ENCODE assay signal across 8 cellular contexts in the genomic region with DNA sequence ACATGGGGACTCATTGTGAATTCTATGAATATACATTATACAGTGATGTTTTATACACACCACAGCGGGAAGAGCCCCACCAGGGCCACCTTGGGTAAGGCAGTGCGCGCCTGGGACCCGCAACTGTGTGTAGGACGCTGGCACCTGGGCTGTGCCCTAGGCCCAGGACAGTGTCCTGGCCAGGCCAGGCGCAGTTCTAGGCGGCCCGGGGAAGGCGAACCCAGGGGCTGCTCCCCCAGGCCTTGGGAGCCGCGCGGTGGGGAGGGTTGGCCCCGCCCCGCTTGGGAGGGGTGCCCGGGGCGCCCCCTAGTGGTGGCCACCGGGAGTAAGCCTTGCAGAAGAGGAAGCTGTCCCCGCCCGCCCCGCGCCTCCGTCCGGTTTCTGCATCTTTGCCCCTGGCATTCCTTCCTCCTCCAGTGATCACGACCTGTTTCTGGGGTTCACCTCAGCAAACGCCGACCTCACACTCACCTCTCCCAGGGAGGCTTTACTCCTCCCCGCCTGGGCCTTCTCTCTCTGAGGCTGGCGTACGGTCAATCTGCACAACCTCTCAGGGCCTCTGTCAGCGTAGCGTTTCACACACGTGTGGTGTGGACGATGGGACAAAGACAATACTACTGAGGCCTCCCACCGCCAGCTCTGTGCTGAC. TPM values are rescaled to one million over a fixed set of nuclear protein-coding genes. Genes with fewer than 3 reads are reported as not detected.
DNase-seq lines count a peak whose midpoint lies in the region; ATAC-seq, FAIRE-seq and TF ChIP-seq lines count a peak whose summit lies in the region.

No MANE protein-coding gene starts in this region.

- peaks cover 43% of the 10 kb centered on the region for H3K4me1 Mint-ChIP-seq in activated CD8-positive, alpha-beta T cell treated with anti-CD3 and anti-CD28 coated beads, Interleukin-2, amount 10 ng/mL, durations not matched to agents 7 days and 5 days (ENCODE audit: low read depth)
- peaks cover 24% of the 10 kb centered on the region for H3K4me1 Mint-ChIP-seq in endodermal cell

- H3K27me3 ChIP-seq in endodermal cell (ENCODE audit: control insufficient read depth, insufficient read depth, low read length, poor library complexity, severe bottlenecking) (no peaks in the 10 kb centered on the region), mucosa of rectum (ENCODE audit: control insufficient read depth in 2 of 2, insufficient read depth in 2 of 2, low read length in 2 of 2) (no peaks in the 10 kb centered on the region)

- H3K27ac ChIP-seq in endodermal cell (ENCODE audit: low read depth, low read length), result peak overlapping the region; percentile 51
- H3K27ac ChIP-seq in mucosa of rectum (ENCODE audit: low read depth in 2 of 2, low read length in 2 of 2), result peak overlapping the region; percentile 95 to 99

- no peaks in the 10 kb centered on the region for H3K9me3 ChIP-seq in endodermal cell (ENCODE audit: control insufficient read depth, low read length)
- H3K9me3 ChIP-seq in mucosa of rectum (ENCODE audit: control insufficient read depth in 2 of 2, low read length in 2 of 2), result no peaks in the 10 kb centered on the region

- peak; percentile 85 for FAIRE-seq in GM12891 (lab: Jason Lieb, UNC)

- ATAC-seq in HG02981 (IDR thresholded peaks at IDR 0.05; ENCODE audit: unreplicated experiment), result peak; percentile 70
- peak; percentile 91 for ATAC-seq in activated CD8-positive, alpha-beta T cell treated with anti-CD3 and anti-CD28 coated beads, Interleukin-2, amount 10 ng/mL, durations not matched to agents 7 days and 5 days
- ATAC-seq in HG03457 (IDR thresholded peaks at IDR 0.05; ENCODE audit: unreplicated experiment), result no peak

- H3K27me3 Mint-ChIP-seq in activated CD8-positive, alpha-beta T cell treated with anti-CD3 and anti-CD28 coated beads, Interleukin-2, amount 10 ng/mL, durations not matched to agents 7 days and 5 days (ENCODE audit: low read depth), result no peaks in the 10 kb centered on the region
- H3K27me3 Mint-ChIP-seq in endodermal cell (ENCODE audit: insufficient read depth), result peaks cover 5% of the 10 kb centered on the region

- peak overlapping the region; percentile 81 for H3K27ac Mint-ChIP-seq in activated CD8-positive, alpha-beta T cell treated with anti-CD3 and anti-CD28 coated beads, Interleukin-2, amount 10 ng/mL, durations not matched to agents 7 days and 5 days
- peak overlapping the region; percentile 56 for H3K27ac Mint-ChIP-seq in endodermal cell

- POLR2A ChIA-PET in activated CD8-positive, alpha-beta T cell treated with anti-CD3 and anti-CD28 coated beads, Interleukin-2, amount 10 ng/mL, durations not matched to agents 7 days and 5 days (lab: Charles Lee), result interaction anchor here (0.6 to 2.1 kb wide), 8 partner anchors 9 to 40 kb away, joined by 3 to 11 read pairs (median 4); no protein-coding TSS in a partner anchor

- H3K4me3 Mint-ChIP-seq in activated CD8-positive, alpha-beta T cell treated with anti-CD3 and anti-CD28 coated beads, Interleukin-2, amount 10 ng/mL, durations not matched to agents 7 days and 5 days, result peak overlapping the region; percentile 52
- peak overlapping the region; percentile 28 for H3K4me3 Mint-ChIP-seq in endodermal cell

- DNase-seq in GM12891 (ENCODE audit: insufficient read length, low spot score) (peak; percentile 94), NCI-H748 treated with DMSO at 0.1 percent for 48 hours (lab: John Stamatoyannopoulos, UW) (peak; percentile 26), endodermal cell (peak; percentile 96)
- DNase-seq in activated CD8-positive, alpha-beta T cell treated with anti-CD3 and anti-CD28 coated beads, Interleukin-2, amount 10 ng/mL, durations not matched to agents 7 days and 5 days, result peak; percentile 88
- peak; percentile 67 to 72 for DNase-seq in stimulated activated CD8-positive, alpha-beta memory T cell treated with anti-CD3 and anti-CD28 coated beads, Interleukin-4, amount 100 ng/mL, for 1 hour (ENCODE audit: low read depth in 2 of 2, low spot score in 1 of 2)

- TF ChIP-seq POLR2A in GM12891 (IDR thresholded peaks at IDR 0.05; ENCODE audit: low read depth, low read length), result no peak

- H3K36me3 ChIP-seq in endodermal cell (ENCODE audit: control insufficient read depth, insufficient read depth, low read length) (no peaks in the 10 kb centered on the region), mucosa of rectum (ENCODE audit: control insufficient read depth in 2 of 2, insufficient read depth in 2 of 2, low read length in 2 of 2) (peaks cover 19 to 21% of the 10 kb centered on the region in 2 donors)

- peaks cover 6% of the 10 kb centered on the region for H3K4me1 ChIP-seq in endodermal cell (ENCODE audit: control insufficient read depth, insufficient read depth, low read length)
- H3K4me1 ChIP-seq in mucosa of rectum (ENCODE audit: control insufficient read depth in 2 of 2, insufficient read depth in 2 of 2, low read length in 2 of 2), result peaks cover 19 to 39% of the 10 kb centered on the region in 2 donors

- H3K9ac ChIP-seq in endodermal cell (ENCODE audit: extremely low read depth, low read length, poor library complexity, severe bottlenecking) (no peak overlapping the region), mucosa of rectum (ENCODE audit: low read depth in 1 of 2, low read length in 2 of 2) (peak overlapping the region; percentile 50 to 74)

- no peaks in the 10 kb centered on the region for H3K9me3 Mint-ChIP-seq in activated CD8-positive, alpha-beta T cell treated with anti-CD3 and anti-CD28 coated beads, Interleukin-2, amount 10 ng/mL, durations not matched to agents 7 days and 5 days (ENCODE audit: insufficient read depth)
- H3K9me3 Mint-ChIP-seq in endodermal cell, result no peaks in the 10 kb centered on the region

- TF ChIP-seq CTCF in endodermal cell (conservative IDR thresholded peaks at IDR 0.05), result peak; percentile 100

- CTCF ChIA-PET in activated CD8-positive, alpha-beta T cell treated with anti-CD3 and anti-CD28 coated beads, Interleukin-2, amount 10 ng/mL, durations not matched to agents 7 days and 5 days (lab: Charles Lee), result interaction anchor here (0.6 to 15.3 kb wide), 14 partner anchors 10 to 446 kb away, joined by 3 to 491 read pairs (median 4); a partner anchor contains a TSS

- 31 to 32% methylated on average over 14 to 34 of the region's 34 CpGs for WGBS in endodermal cell (ENCODE audit: insufficient coverage in 1 of 2, insufficient read length in 1 of 2), 2 experiments

- H3K4me3 ChIP-seq in endodermal cell (ENCODE audit: low read length), result no peak overlapping the region
- H3K4me3 ChIP-seq in mucosa of rectum (ENCODE audit: low read length in 2 of 2), result peak overlapping the region; percentile 42 to 60

- no peaks in the 10 kb centered on the region for H3K36me3 Mint-ChIP-seq in activated CD8-positive, alpha-beta T cell treated with anti-CD3 and anti-CD28 coated beads, Interleukin-2, amount 10 ng/mL, durations not matched to agents 7 days and 5 days (ENCODE audit: low read depth)
- H3K36me3 Mint-ChIP-seq in endodermal cell (ENCODE audit: low read depth), result no peaks in the 10 kb centered on the region

TF ChIP-seq in GM12891, 5 proteins besides CTCF, POLR2A, EP300 and RAD21:
- TF ChIP-seq TAF1 (IDR thresholded peaks at IDR 0.05; ENCODE audit: low read depth, low read length) (no peak), SPI1 (IDR thresholded peaks at IDR 0.05; ENCODE audit: low read depth, low read length) (0 out of 2 replicates have a peak, but pooled peaks have one; percentile 13)
TF ChIP-seq in GM12891: peak in this region for 1.

RNA-seq across cellular contexts. Expression of a gene that starts 9.5 kb away (rescaled TPM):
- polyA plus RNA-seq in GM12891 (2012; ENCODE audit: low read depth, missing spikeins), result 84.7 TPM
- total RNA-seq in activated CD8-positive, alpha-beta T cell treated with anti-CD3 and anti-CD28 coated beads, Interleukin-2, amount 10 ng/mL, durations not matched to agents 7 days and 5 days, result 100 to 1,000 TPM; 145 to 150 TPM
- total RNA-seq in endodermal cell, result 10 to 100 TPM; 39.7 to 43.8 TPM
- polyA plus RNA-seq in endodermal cell (2013, experiment 1 of 2), result 33.1 TPM
- 32.7 TPM for polyA plus RNA-seq in endodermal cell (2013, experiment 2 of 2)

RNA-seq across cellular contexts. Expression of a gene that starts 29.1 kb away (rescaled TPM):
- 8.2 TPM for polyA plus RNA-seq in GM12891 (2012; ENCODE audit: low read depth, missing spikeins)
- total RNA-seq in activated CD8-positive, alpha-beta T cell treated with anti-CD3 and anti-CD28 coated beads, Interleukin-2, amount 10 ng/mL, durations not matched to agents 7 days and 5 days, result 10 to 100 TPM; 20.6 to 23.1 TPM
- total RNA-seq in endodermal cell, result 10 to 100 TPM; 17.0 to 23.0 TPM
- 12.9 TPM for polyA plus RNA-seq in endodermal cell (2013, experiment 1 of 2)
- polyA plus RNA-seq in endodermal cell (2013, experiment 2 of 2), result 10.2 TPM

RNA-seq across cellular contexts. Expression of a gene that starts 36.6 kb away (rescaled TPM):
- polyA plus RNA-seq in GM12891 (2012; ENCODE audit: low read depth, missing spikeins), result 7.2 TPM
- total RNA-seq in activated CD8-positive, alpha-beta T cell treated with anti-CD3 and anti-CD28 coated beads, Interleukin-2, amount 10 ng/mL, durations not matched to agents 7 days and 5 days, result 10 to 100 TPM; 13.7 to 14.0 TPM
- total RNA-seq in endodermal cell, result 1 to 10 TPM; 2.8 to 3.3 TPM
- polyA plus RNA-seq in endodermal cell (2013, experiment 1 of 2), result 17.4 TPM
- polyA plus RNA-seq in endodermal cell (2013, experiment 2 of 2), result 14.3 TPM

RNA-seq across cellular contexts. Expression of a gene that starts 43.4 kb away (rescaled TPM):
- 0.36 TPM for polyA plus RNA-seq in GM12891 (2012; ENCODE audit: low read depth, missing spikeins)
- 1 to 10 TPM in 1 of 2 experiments, under 1 TPM in 1; 0.61 to 1.2 TPM for total RNA-seq in activated CD8-positive, alpha-beta T cell treated with anti-CD3 and anti-CD28 coated beads, Interleukin-2, amount 10 ng/mL, durations not matched to agents 7 days and 5 days
- total RNA-seq in endodermal cell, result 10 to 100 TPM; 11.1 to 12.6 TPM
- 2.0 TPM for polyA plus RNA-seq in endodermal cell (2013, experiment 1 of 2)
- polyA plus RNA-seq in endodermal cell (2013, experiment 2 of 2), result 1.7 TPM

RNA-seq across cellular contexts. Expression of a gene that starts 47.8 kb away (rescaled TPM):
- not detected for polyA plus RNA-seq in GM12891 (2012; ENCODE audit: low read depth, missing spikeins)
- not detected for total RNA-seq in activated CD8-positive, alpha-beta T cell treated with anti-CD3 and anti-CD28 coated beads, Interleukin-2, amount 10 ng/mL, durations not matched to agents 7 days and 5 days
- under 1 TPM in 1 of 2 donors, not detected in 1; 0.77 TPM for total RNA-seq in endodermal cell
- 0.32 TPM for polyA plus RNA-seq in endodermal cell (2013, experiment 1 of 2)
- not detected for polyA plus RNA-seq in endodermal cell (2013, experiment 2 of 2)

Comparison
In these comparisons a context has a peak if more than half of its experiments do, and no peak if none do; other contexts are left out.
1. DNase-seq: peak in every context shown above with its lines; median percentile 96 in endodermal cell; 94 in GM12891; 88 in activated CD8-positive, alpha-beta T cell treated with anti-CD3 and anti-CD28 coated beads, Interleukin-2, amount 10 ng/mL, durations not matched to agents 7 days and 5 days; 70 in stimulated activated CD8-positive, alpha-beta memory T cell treated with anti-CD3 and anti-CD28 coated beads, Interleukin-4, amount 100 ng/mL, for 1 hour; 26 in NCI-H748 treated with DMSO at 0.1 percent for 48 hours.